ENCODE assay signal across 27 cellular contexts in the genomic region with DNA sequence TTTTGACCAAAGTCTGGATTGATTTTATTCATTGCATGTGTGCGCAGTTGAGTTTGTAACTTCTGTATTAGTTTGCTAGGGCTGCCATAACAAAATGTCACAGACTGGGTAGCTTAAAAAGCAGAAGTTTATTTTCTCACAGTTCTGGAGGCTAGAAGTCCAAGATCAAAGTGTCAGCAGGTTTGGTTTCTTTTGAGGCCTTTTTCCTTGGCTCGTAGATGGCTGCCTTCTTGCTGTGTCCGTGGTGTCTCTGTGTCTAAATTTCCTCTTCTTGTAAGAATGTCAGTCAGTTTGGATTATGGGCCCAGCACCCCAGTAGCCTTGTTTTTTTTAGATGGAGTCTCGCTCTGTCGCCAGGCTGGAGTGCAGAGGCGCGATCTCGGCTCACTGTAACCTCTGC.
"Had no signal": no experiment of that assay in that cellular context is flagged by ENCODE, and none has a peak within 500 bp of the region (broad histone marks: within the 10 kb centered on the region; RNA-seq: fewer than 3 reads in every experiment).

No MANE protein-coding gene starts in this region.

- DNase-seq: islet precursor cell; left ventricle myocardium inferior; mesendoderm; naive B cell; natural killer cell; nephron progenitor cell; occipital lobe; right lobe of liver; stimulated activated CD4-positive, alpha-beta T cell treated with anti-CD3 and anti-CD28 coated beads, Interleukin-12 subunit alpha, Interleukin-12 subunit beta, amount 100 ng/mL, for 4 hours; stimulated activated CD4-positive, alpha-beta T cell treated with anti-CD3 and anti-CD28 coated beads, Interleukin-15, amount 100 ng/mL, for 24 hours; stimulated activated CD4-positive, alpha-beta T cell treated with anti-CD3 and anti-CD28 coated beads, Interleukin-2, amount 100 ng/mL, for 24 hours; stimulated activated CD4-positive, alpha-beta T cell treated with anti-CD3 and anti-CD28 coated beads, Interleukin-4, amount 100 ng/mL, for 1 hour; stimulated activated naive B cell treated with anti-CD40 and anti-IgM and Interleukin-4, amounts not matched to agents 10 μg/mL and 1 μg/mL and 100 μg/mL, for 72 hours; stimulated activated naive CD8-positive, alpha-beta T cell treated with anti-CD3 and anti-CD28 coated beads, Interleukin-15, Interleukin-2, amounts not matched to agents 100 U/mL and 50 U/mL, for 24 hours; stomach; testis; thyroid gland; transverse colon; upper lobe of right lung; uterus had no signal

- H3K27me3 Mint-ChIP-seq: naive B cell; stimulated activated naive B cell treated with anti-CD40 and anti-IgM and Interleukin-4, amounts not matched to agents 10 μg/mL and 1 μg/mL and 100 μg/mL, for 72 hours had no signal

- H3K4me3 ChIP-seq: hepatocyte, left ventricle myocardium inferior, lung, neural progenitor cell, right atrium auricular region, right lobe of liver, stomach, testis, thyroid gland, transverse colon, upper lobe of right lung, uterus had no signal

- H3K9me3 ChIP-seq: neutrophil, right atrium auricular region, right lobe of liver, stomach, testis, thyroid gland, transverse colon, upper lobe of right lung, uterus had no signal

- H3K4me1 Mint-ChIP-seq: nephron progenitor cell, neural progenitor cell had no signal

- H3K27me3 ChIP-seq: hepatocyte, neural progenitor cell, neutrophil, right atrium auricular region, right lobe of liver, stomach, testis, thyroid gland, transverse colon, upper lobe of right lung, uterus had no signal

- H3K36me3 ChIP-seq: left ventricle myocardium inferior, neutrophil, right atrium auricular region, right lobe of liver, stomach, thyroid gland, transverse colon, upper lobe of right lung, uterus had no signal

- H3K27ac Mint-ChIP-seq: mesothelial cell of epicardium; naive B cell; natural killer cell; nephron progenitor cell; neural progenitor cell; stimulated activated naive B cell treated with anti-CD40 and anti-IgM and Interleukin-4, amounts not matched to agents 10 μg/mL and 1 μg/mL and 100 μg/mL, for 72 hours had no signal

- H2AFZ ChIP-seq: hepatocyte, neural progenitor cell, parathyroid adenoma had no signal

- H3K9ac ChIP-seq: neural progenitor cell, parathyroid adenoma had no signal

- H3K4me1 ChIP-seq: neural progenitor cell, testis, thyroid gland, upper lobe of right lung had no signal

- H3K36me3 Mint-ChIP-seq: natural killer cell had no signal

- H3K27ac ChIP-seq: hepatocyte, left ventricle myocardium inferior, neural progenitor cell, neutrophil, parathyroid adenoma, right atrium auricular region, right lobe of liver, stomach, testis, thyroid gland, transverse colon, upper lobe of right lung, uterus had no signal

- H3K4me3 Mint-ChIP-seq: mesothelial cell of epicardium; natural killer cell; nephron progenitor cell; neural progenitor cell; stimulated activated naive B cell treated with anti-CD40 and anti-IgM and Interleukin-4, amounts not matched to agents 10 μg/mL and 1 μg/mL and 100 μg/mL, for 72 hours had no signal

- ATAC-seq: natural killer cell; right lobe of liver; stimulated activated naive B cell treated with anti-CD40 and anti-IgM and Interleukin-4, amounts not matched to agents 10 μg/mL and 1 μg/mL and 100 μg/mL, for 72 hours; stimulated activated naive CD8-positive, alpha-beta T cell treated with anti-CD3 and anti-CD28 coated beads, Interleukin-15, Interleukin-2, amounts not matched to agents 100 U/mL and 50 U/mL, for 24 hours; upper lobe of right lung had no signal

- H3K4me2 ChIP-seq: hepatocyte, neural progenitor cell had no signal

- H3K9me3 Mint-ChIP-seq: natural killer cell; stimulated activated naive B cell treated with anti-CD40 and anti-IgM and Interleukin-4, amounts not matched to agents 10 μg/mL and 1 μg/mL and 100 μg/mL, for 72 hours had no signal
